In the genomic region with DNA sequence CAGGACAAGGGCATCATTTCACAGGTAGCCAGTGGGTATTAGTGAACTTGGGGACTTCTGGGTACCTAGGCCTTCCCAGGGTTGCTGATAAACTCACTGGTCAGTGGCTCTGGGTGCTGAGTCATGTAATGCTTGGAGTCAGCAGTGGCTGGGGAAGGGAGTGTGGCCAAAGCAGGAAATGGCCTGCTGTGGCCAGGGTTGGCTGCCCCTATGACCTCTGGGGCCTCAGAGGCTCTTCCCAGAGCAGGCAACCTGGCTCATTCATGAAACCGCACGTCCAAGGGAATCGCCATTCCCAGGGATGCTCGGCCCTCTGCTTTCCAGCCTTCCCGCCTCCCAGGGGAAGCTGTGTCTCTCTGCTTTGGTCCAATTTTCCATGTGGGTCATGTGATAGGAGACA, we compare ENCODE assay signal across 11 cellular contexts.
DNase-seq lines count a peak whose midpoint lies in the region; ATAC-seq, FAIRE-seq and TF ChIP-seq lines count a peak whose summit lies in the region.
"Had no signal": no experiment of that assay in that cellular context is flagged by ENCODE, and none has a peak within 500 bp of the region (broad histone marks: within the 10 kb centered on the region; RNA-seq: fewer than 3 reads in every experiment).

No MANE protein-coding gene starts in this region.

- no peak overlapping the region for H3K4me3 Mint-ChIP-seq in activated CD4-positive, alpha-beta memory T cell treated with anti-CD3 and anti-CD28 coated beads for 36 hours
- no peak overlapping the region for H3K4me3 Mint-ChIP-seq in activated T-cell treated with anti-CD3 and anti-CD28 coated beads, Interleukin-2, amount 50 U/mL, for 4 hours

- intact Hi-C loops in activated CD4-positive, alpha-beta memory T cell treated with anti-CD3 and anti-CD28 coated beads for 36 hours (cut with micrococcal nuclease), result no loop called here

- no peak for TF ChIP-seq CTCF in fibroblast of the aortic adventitia (IDR thresholded peaks at IDR 0.05; ENCODE audit: insufficient read depth, low read length)
- TF ChIP-seq CTCF in omental fat pad (IDR thresholded peaks at IDR 0.05), result no peak

- peak; percentile 34 for ATAC-seq in omental fat pad (ENCODE audit: low FRiP score)
- ATAC-seq in activated T-cell treated with anti-CD3 and anti-CD28 coated beads, Interleukin-2, amount 50 U/mL, for 4 hours, result no peak

- CTCF ChIA-PET in activated CD4-positive, alpha-beta memory T cell treated with anti-CD3 and anti-CD28 coated beads for 36 hours (lab: Charles Lee), result no interaction called here

- no peaks in the 10 kb centered on the region for H3K36me3 Mint-ChIP-seq in activated CD4-positive, alpha-beta memory T cell treated with anti-CD3 and anti-CD28 coated beads for 36 hours
- no peaks in the 10 kb centered on the region for H3K36me3 Mint-ChIP-seq in activated T-cell treated with anti-CD3 and anti-CD28 coated beads, Interleukin-2, amount 50 U/mL, for 4 hours (ENCODE audit: insufficient read depth)

- H3K27me3 Mint-ChIP-seq in activated CD4-positive, alpha-beta memory T cell treated with anti-CD3 and anti-CD28 coated beads for 36 hours, result peaks cover 2% of the 10 kb centered on the region
- peaks cover 18% of the 10 kb centered on the region for H3K27me3 Mint-ChIP-seq in activated T-cell treated with anti-CD3 and anti-CD28 coated beads, Interleukin-2, amount 50 U/mL, for 4 hours (ENCODE audit: low read depth)

- POLR2A ChIA-PET in activated CD4-positive, alpha-beta memory T cell treated with anti-CD3 and anti-CD28 coated beads for 36 hours (lab: Charles Lee), result no interaction called here

- DNase-seq in EH (ENCODE audit: low read depth), result peak; percentile 72
- peak; percentile 97 for DNase-seq in RPMI7951 (ENCODE audit: low read depth)
- peak; percentile 28 for DNase-seq in fibroblast of the aortic adventitia (ENCODE audit: low read depth)
- no peak for DNase-seq in omental fat pad (ENCODE audit: low spot score)
- no peak for DNase-seq in activated CD4-positive, alpha-beta memory T cell treated with anti-CD3 and anti-CD28 coated beads for 36 hours
- DNase-seq in urothelium cell line (ENCODE audit: low spot score), result no peak
- no peak for DNase-seq in MV-4-11 (lab: John Stamatoyannopoulos, UW)
- no peak for DNase-seq in activated T-cell treated with anti-CD3 and anti-CD28 coated beads, Interleukin-2, amount 50 U/mL, for 4 hours
- DNase-seq: activated effector memory CD4-positive, alpha-beta T cell treated with Interleukin-2 at 50 U/mL for 16 hours; hypothalamus; NCI-H2029 had no signal

- H3K4me3 ChIP-seq in fibroblast of the aortic adventitia (ENCODE audit: low read depth, low read length), result no peak overlapping the region

- FAIRE-seq in urothelium cell line (lab: Jason Lieb, UNC), result no peak

- H3K4me1 Mint-ChIP-seq in activated CD4-positive, alpha-beta memory T cell treated with anti-CD3 and anti-CD28 coated beads for 36 hours (ENCODE audit: low read depth), result no peaks in the 10 kb centered on the region
- no peaks in the 10 kb centered on the region for H3K4me1 Mint-ChIP-seq in activated T-cell treated with anti-CD3 and anti-CD28 coated beads, Interleukin-2, amount 50 U/mL, for 4 hours (ENCODE audit: low read depth)

- no peak overlapping the region for H3K27ac Mint-ChIP-seq in activated CD4-positive, alpha-beta memory T cell treated with anti-CD3 and anti-CD28 coated beads for 36 hours

- peaks cover 3% of the 10 kb centered on the region for H3K9me3 Mint-ChIP-seq in activated CD4-positive, alpha-beta memory T cell treated with anti-CD3 and anti-CD28 coated beads for 36 hours
- H3K9me3 Mint-ChIP-seq in activated T-cell treated with anti-CD3 and anti-CD28 coated beads, Interleukin-2, amount 50 U/mL, for 4 hours, result peaks cover 5% of the 10 kb centered on the region

Comparison
In these comparisons a context has a peak if more than half of its experiments do, and no peak if none do; other contexts are left out.
1. DNase-seq: peak in EH (single experiment), RPMI7951 (single experiment) and fibroblast of the aortic adventitia (single experiment); none in omental fat pad (single experiment), activated CD4-positive, alpha-beta memory T cell treated with anti-CD3 and anti-CD28 coated beads for 36 hours (single experiment), urothelium cell line (single experiment), MV-4-11 (single experiment) and activated T-cell treated with anti-CD3 and anti-CD28 coated beads, Interleukin-2, amount 50 U/mL, for 4 hours (single experiment).